ENCODE assay signal across 19 cellular contexts in the genomic region with DNA sequence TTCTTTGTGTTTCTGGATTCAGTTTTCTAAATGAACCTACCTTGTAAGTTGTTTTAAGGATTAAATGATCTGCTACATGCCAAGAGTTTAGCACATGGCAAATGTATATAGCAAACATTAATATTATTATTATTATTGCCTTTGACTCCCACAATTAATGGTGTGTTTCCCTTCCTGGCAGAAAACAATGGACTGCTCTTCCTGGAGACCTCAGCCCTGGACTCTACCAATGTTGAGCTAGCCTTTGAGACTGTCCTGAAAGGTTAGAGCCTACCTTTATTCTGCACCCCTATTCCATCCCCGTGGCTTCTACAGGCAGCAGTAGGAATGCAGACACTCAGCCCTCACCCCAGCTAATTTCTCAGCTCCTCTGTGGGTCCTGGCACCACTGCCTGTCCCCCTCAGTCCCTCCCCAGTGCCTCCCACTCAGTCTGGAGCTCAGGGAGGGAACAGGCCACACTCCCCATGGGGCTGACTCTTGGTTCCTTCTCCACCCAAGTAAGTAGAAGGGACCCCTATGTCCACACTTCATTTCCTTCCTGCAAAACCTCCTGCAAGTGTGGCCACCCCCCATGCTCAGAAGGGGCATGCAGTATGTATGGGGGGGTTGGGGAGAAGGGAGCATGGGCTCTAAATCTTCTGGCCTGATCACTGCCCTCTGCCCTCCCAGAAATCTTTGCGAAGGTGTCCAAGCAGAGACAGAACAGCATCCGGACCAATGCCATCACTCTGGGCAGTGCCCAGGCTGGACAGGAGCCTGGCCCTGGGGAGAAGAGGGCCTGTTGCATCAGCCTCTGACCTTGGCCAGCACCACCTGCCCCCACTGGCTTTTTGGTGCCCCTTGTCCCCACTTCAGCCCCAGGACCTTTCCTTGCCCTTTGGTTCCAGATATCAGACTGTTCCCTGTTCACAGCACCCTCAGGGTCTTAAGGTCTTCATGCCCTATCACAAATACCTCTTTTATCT. TPM values are rescaled to one million over a fixed set of nuclear protein-coding genes. Genes with fewer than 3 reads are reported as not detected.
A peak's percentile ranks its signal among the peaks of the same experiment; 100 is the strongest.
DNase-seq lines count a peak whose midpoint lies in the region; ATAC-seq and TF ChIP-seq lines count a peak whose summit lies in the region.
"Had no signal": no experiment of that assay in that cellular context is flagged by ENCODE, and none has a peak within 500 bp of the region (broad histone marks: within the 10 kb centered on the region; RNA-seq: fewer than 3 reads in every experiment).

No MANE protein-coding gene starts in this region.

- peaks cover 48 to 68% of the 10 kb centered on the region in 2 experiments for H3K4me1 Mint-ChIP-seq in H9
- H3K4me1 Mint-ChIP-seq in WTC11: peaks cover 48% of the 10 kb centered on the region
- peaks cover 6% of the 10 kb centered on the region for H3K4me1 Mint-ChIP-seq in Caco-2 (ENCODE audit: low read depth, unreplicated experiment)

- H3K4me3 Mint-ChIP-seq in H9 (no peak overlapping the region), WTC11 (no peak overlapping the region), Caco-2 (ENCODE audit: unreplicated experiment) (no peak overlapping the region)
- H3K4me3 Mint-ChIP-seq: activated naive CD4-positive, alpha-beta T cell treated with anti-CD3 and anti-CD28 coated beads, Interleukin-2, amount 50 U/mL, for 24 hours; CD4-positive, alpha-beta memory T cell; stimulated activated naive CD8-positive, alpha-beta T cell treated with anti-CD3 and anti-CD28 coated beads, Interleukin-15, amount 100 ng/mL, for 72 hours had no signal

- H3K9me3 Mint-ChIP-seq in H9: no peaks in the 10 kb centered on the region
- H3K9me3 Mint-ChIP-seq in WTC11: no peaks in the 10 kb centered on the region
- no peaks in the 10 kb centered on the region for H3K9me3 Mint-ChIP-seq in Caco-2 (ENCODE audit: unreplicated experiment)
- H3K9me3 Mint-ChIP-seq: activated naive CD4-positive, alpha-beta T cell treated with anti-CD3 and anti-CD28 coated beads, Interleukin-2, amount 50 U/mL, for 24 hours; stimulated activated naive CD8-positive, alpha-beta T cell treated with anti-CD3 and anti-CD28 coated beads, Interleukin-15, amount 100 ng/mL, for 72 hours had no signal

- no peak for TF ChIP-seq CTCF in H9 (conservative IDR thresholded peaks at IDR 0.05)
- no peak for TF ChIP-seq CTCF in WTC11 (IDR thresholded peaks at IDR 0.05)
- no peak for TF ChIP-seq CTCF in Caco-2 (IDR thresholded peaks at IDR 0.05; ENCODE audit: insufficient read depth in 1 of 2, low read depth in 1 of 2, low read length in 1 of 2, severe bottlenecking in 1 of 2, unreplicated experiment in 1 of 2)

- no peak overlapping the region for H3T11ph ChIP-seq in H9 (ENCODE audit: low read length)

- H4K8ac ChIP-seq in H9 (replicated peaks; ENCODE audit: insufficient read length, low read depth, low read length): no peak overlapping the region

- no peak overlapping the region for H4K5ac ChIP-seq in H9 (ENCODE audit: insufficient read length, low read depth, low read length)

- no peak overlapping the region for H3K14ac ChIP-seq in H9 (ENCODE audit: insufficient read depth, low read length)

- no peaks in the 10 kb centered on the region; the same call in 1 of the 2 replicates for H3K79me2 ChIP-seq in H9 (ENCODE audit: insufficient read depth, low read length)

- no peaks in the 10 kb centered on the region for H3K9me3 ChIP-seq in H9 (ENCODE audit: control insufficient read depth, low read depth, low read length)
- H3K9me3 ChIP-seq in Caco-2: no peaks in the 10 kb centered on the region
- H3K9me3 ChIP-seq: spleen, tibial nerve had no signal

- no peaks in the 10 kb centered on the region for H3K79me1 ChIP-seq in H9 (ENCODE audit: insufficient read depth, low read depth, low read length, poor library complexity, severe bottlenecking)

- no peak overlapping the region for H3K56ac ChIP-seq in H9 (ENCODE audit: insufficient read length, low read depth, low read length)

- no peak overlapping the region for H2BK12ac ChIP-seq in H9 (ENCODE audit: insufficient read length, low read depth, low read length)

- H2BK15ac ChIP-seq in H9 (ENCODE audit: low read depth, low read length): no peak overlapping the region

- H3K36me3 ChIP-seq in Caco-2 (ENCODE audit: control insufficient read depth, insufficient read depth, low read length): peaks cover 4% of the 10 kb centered on the region; the same call in 1 of the 2 replicates
- H3K36me3 ChIP-seq: spleen, tibial nerve had no signal

- H4K91ac ChIP-seq in H9 (ENCODE audit: insufficient read length, low read depth, low read length): no peak overlapping the region

- no peak overlapping the region for H2AFZ ChIP-seq in H9 (ENCODE audit: low read length)

- no peak overlapping the region for H3K4me2 ChIP-seq in H9 (ENCODE audit: insufficient read depth, insufficient read length, low read length)

- H3K9ac ChIP-seq in H9 (ENCODE audit: extremely low read depth, insufficient read length, low read length): no peak overlapping the region

- no peak for DNase-seq in H9
- DNase-seq in WTC11 (ENCODE audit: low spot score): no peak
- peak; percentile 43 to 56 for DNase-seq in lung microvascular endothelial cell (ENCODE audit: low read depth in 2 of 2)
- DNase-seq in glomerular visceral epithelial cell (ENCODE audit: extremely low spot score): no peak
- no peak for DNase-seq in Caco-2
- DNase-seq: activated CD4-positive, alpha-beta T cell treated with anti-CD3 and anti-CD28 coated beads for 1 hour; activated T-cell treated with anti-CD3 and anti-CD28 coated beads, Interleukin-2, amount 50 U/mL, for 48 hours; aorta; CD4-positive, alpha-beta memory T cell; DMS153; NCI-H1417 treated with DMSO at 0.1 percent for 48 hours; NCI-H510A; spleen; stimulated activated CD4-positive, alpha-beta T cell treated with anti-CD3 and anti-CD28 coated beads, Interleukin-4, amount 100 ng/mL, for 4 hours; stimulated activated naive CD8-positive, alpha-beta T cell treated with anti-CD3 and anti-CD28 coated beads, Interleukin-15, amount 100 ng/mL, for 72 hours had no signal

- BruUV-seq in Caco-2 (replicated peaks; lab: Mats Ljungman, UMichigan): no TSS peak

- H3K27me3 ChIP-seq in H9 (ENCODE audit: insufficient read depth, low read length): no peaks in the 10 kb centered on the region
- H3K27me3 ChIP-seq in Caco-2 (replicated peaks; ENCODE audit: control insufficient read depth, insufficient read depth, low read length): no peaks in the 10 kb centered on the region
- H3K27me3 ChIP-seq: tibial nerve had no signal

- no peaks in the 10 kb centered on the region for H3K23me2 ChIP-seq in H9 (ENCODE audit: insufficient read length, low read depth, low read length, poor library complexity, severe bottlenecking)

- no peak overlapping the region for H2AK5ac ChIP-seq in H9 (ENCODE audit: insufficient read length, low read length)

- H2BK120ac ChIP-seq in H9 (ENCODE audit: low read depth, low read length, poor library complexity, severe bottlenecking): no peak overlapping the region

- H3K27me3 Mint-ChIP-seq in H9 (ENCODE audit: low read depth): no peaks in the 10 kb centered on the region
- no peaks in the 10 kb centered on the region for H3K27me3 Mint-ChIP-seq in WTC11 (ENCODE audit: low read depth)
- no peaks in the 10 kb centered on the region for H3K27me3 Mint-ChIP-seq in Caco-2 (ENCODE audit: insufficient read depth, unreplicated experiment)
- H3K27me3 Mint-ChIP-seq: activated naive CD4-positive, alpha-beta T cell treated with anti-CD3 and anti-CD28 coated beads, Interleukin-2, amount 50 U/mL, for 24 hours; stimulated activated naive CD8-positive, alpha-beta T cell treated with anti-CD3 and anti-CD28 coated beads, Interleukin-15, amount 100 ng/mL, for 72 hours had no signal

- H3K23ac ChIP-seq in H9 (ENCODE audit: insufficient read length, low read depth, low read length): no peak overlapping the region

- H3K4me3 ChIP-seq in Caco-2 (ENCODE audit: low read depth, low read length): no peak overlapping the region
- H3K4me3 ChIP-seq: spleen, tibial nerve had no signal

- no peak overlapping the region for H2BK5ac ChIP-seq in H9 (ENCODE audit: insufficient read length, low read length)

- H3K27ac Mint-ChIP-seq in H9: peak overlapping the region in 2 of 3 experiments; percentile 64 to 79; a peak in 4 of 7 replicates
- 0 out of 2 replicates have a peak overlapping the region, but pooled peaks have one; percentile 11 for H3K27ac Mint-ChIP-seq in WTC11
- no peak overlapping the region for H3K27ac Mint-ChIP-seq in Caco-2 (ENCODE audit: unreplicated experiment)
- H3K27ac Mint-ChIP-seq: activated naive CD4-positive, alpha-beta T cell treated with anti-CD3 and anti-CD28 coated beads, Interleukin-2, amount 50 U/mL, for 24 hours; stimulated activated naive CD8-positive, alpha-beta T cell treated with anti-CD3 and anti-CD28 coated beads, Interleukin-15, amount 100 ng/mL, for 72 hours had no signal

- intact Hi-C loops in Caco-2 (cut with micrococcal nuclease; ENCODE audit: unreplicated experiment): loop anchor here (5.0 kb wide), 1 partner anchor 62 kb away; no protein-coding TSS in a partner anchor

- no peak for ATAC-seq in WTC11
- ATAC-seq in HG02763 (IDR thresholded peaks at IDR 0.05; ENCODE audit: unreplicated experiment): no peak
- ATAC-seq: stimulated activated naive CD8-positive, alpha-beta T cell treated with anti-CD3 and anti-CD28 coated beads, Interleukin-15, amount 100 ng/mL, for 72 hours had no signal

- peaks cover 4 to 39% (median 35%) of the 10 kb centered on the region in 3 experiments; a peak in 6 of 7 replicates for H3K36me3 Mint-ChIP-seq in H9 (ENCODE audit: insufficient read depth in 1 of 3, low read depth in 3 of 3)
- H3K36me3 Mint-ChIP-seq in WTC11: peaks cover 24% of the 10 kb centered on the region
- peaks cover 72% of the 10 kb centered on the region for H3K36me3 Mint-ChIP-seq in Caco-2 (ENCODE audit: insufficient read depth, unreplicated experiment)
- H3K36me3 Mint-ChIP-seq: activated naive CD4-positive, alpha-beta T cell treated with anti-CD3 and anti-CD28 coated beads, Interleukin-2, amount 50 U/mL, for 24 hours; CD4-positive, alpha-beta memory T cell had no signal

- no peak overlapping the region for H3K4ac ChIP-seq in H9 (ENCODE audit: low read depth, low read length)

- no CpG with 5 or more reads among the region's 3 CpGs for WGBS in H9 (ENCODE audit: extremely low coverage, insufficient read length, low lambda C conversion rate)

- H3K27ac ChIP-seq in H9 (ENCODE audit: insufficient read length, low read depth, low read length): no peak overlapping the region
- H3K27ac ChIP-seq: spleen, tibial nerve had no signal

- no peak overlapping the region for H3K18ac ChIP-seq in H9 (ENCODE audit: insufficient read length, low read depth, low read length)

- H4K20me1 ChIP-seq in H9 (ENCODE audit: control insufficient read depth, insufficient read depth, insufficient read length): no peaks in the 10 kb centered on the region

- peaks cover 11% of the 10 kb centered on the region; the same call in 1 of the 2 replicates for H3K4me1 ChIP-seq in H9 (ENCODE audit: insufficient read depth, low read length)
- no peaks in the 10 kb centered on the region for H3K4me1 ChIP-seq in Caco-2

- POLR2A ChIA-PET in WTC11 (lab: Charles Lee): no interaction called here
- POLR2A ChIA-PET in Caco-2 (lab: Charles Lee): no interaction called here

- CTCF ChIA-PET in WTC11 (lab: Charles Lee) (interaction anchor here (1.1 kb wide), 2 partner anchors 60 to 80 kb away, joined by 3 to 4 read pairs; no protein-coding TSS in a partner anchor), Caco-2 (lab: Charles Lee) (no interaction called here)

- H2BK20ac ChIP-seq in H9 (ENCODE audit: low read depth, low read length, poor library complexity, severe bottlenecking): no peak overlapping the region

RNA-seq across cellular contexts. Expression of a gene that starts 8.8 kb away (rescaled TPM):
- total RNA-seq in H9 (2021) (42.8 and 43.1 TPM in 2 replicates), WTC11 (2021) (61.9 to 82.8 TPM (median 82.5 TPM) in 3 replicates), lung microvascular endothelial cell (not detected in 2 replicates), Caco-2 (2022) (138 and 141 TPM in 2 replicates)
- total RNA-seq: aorta, fibroblast of lung, tibial nerve had no signal

RNA-seq across cellular contexts. Expression of a gene that starts 12.5 kb away (rescaled TPM):
- total RNA-seq in H9 (2021) (64.6 and 68.0 TPM in 2 replicates), WTC11 (2021) (66.3 to 79.1 TPM (median 70.6 TPM) in 3 replicates), lung microvascular endothelial cell (3.4 and 4.8 TPM in 2 replicates), Caco-2 (2022) (8.9 and 12.2 TPM in 2 replicates)
- total RNA-seq: CD4-positive, alpha-beta memory T cell had no signal

RNA-seq across cellular contexts. Expression of a gene that starts 15.2 kb away (rescaled TPM):
- 50.6 and 55.0 TPM in 2 replicates for total RNA-seq in H9 (2021)
- total RNA-seq in WTC11 (2021): 62.4 to 75.7 TPM (median 73.8 TPM) in 3 replicates
- 98.6 and 101 TPM in 2 replicates for total RNA-seq in lung microvascular endothelial cell
- total RNA-seq in Caco-2 (2022): 49.4 and 49.5 TPM in 2 replicates

RNA-seq across cellular contexts. Expression of a gene that starts 16.2 kb away (rescaled TPM):
- total RNA-seq in H9 (2021) (45.6 and 49.4 TPM in 2 replicates), WTC11 (2021) (35.0 to 37.3 TPM (median 36.3 TPM) in 3 replicates), lung microvascular endothelial cell (9.8 and 12.1 TPM in 2 replicates), Caco-2 (2022) (60.9 and 65.5 TPM in 2 replicates)

RNA-seq across cellular contexts. Expression of a gene that starts 44.7 kb away (rescaled TPM):
- total RNA-seq in H9 (2021) (51.0 and 52.7 TPM in 2 replicates), WTC11 (2021) (40.7 to 68.8 TPM (median 46.2 TPM) in 3 replicates), lung microvascular endothelial cell (187 and 399 TPM in 2 replicates), Caco-2 (2022) (112 and 113 TPM in 2 replicates)

Comparison
In these comparisons a context has a peak if more than half of its experiments do, and no peak if none do; other contexts are left out.
1. DNase-seq: peak in lung microvascular endothelial cell (2 of 2); none in H9 (single experiment), WTC11 (single experiment), glomerular visceral epithelial cell (single experiment) and Caco-2 (0 of 2).
2. RNA of a gene that starts 8.8 kb away (total RNA-seq): 138 to 141 TPM in Caco-2, 61.9 to 82.8 TPM in WTC11 and 42.8 to 43.1 TPM in H9; not detected in lung microvascular endothelial cell; every median in the first group is over 10 times any median in the second.